1 cellular context compared by ENCODE assay signal in the genomic region with DNA sequence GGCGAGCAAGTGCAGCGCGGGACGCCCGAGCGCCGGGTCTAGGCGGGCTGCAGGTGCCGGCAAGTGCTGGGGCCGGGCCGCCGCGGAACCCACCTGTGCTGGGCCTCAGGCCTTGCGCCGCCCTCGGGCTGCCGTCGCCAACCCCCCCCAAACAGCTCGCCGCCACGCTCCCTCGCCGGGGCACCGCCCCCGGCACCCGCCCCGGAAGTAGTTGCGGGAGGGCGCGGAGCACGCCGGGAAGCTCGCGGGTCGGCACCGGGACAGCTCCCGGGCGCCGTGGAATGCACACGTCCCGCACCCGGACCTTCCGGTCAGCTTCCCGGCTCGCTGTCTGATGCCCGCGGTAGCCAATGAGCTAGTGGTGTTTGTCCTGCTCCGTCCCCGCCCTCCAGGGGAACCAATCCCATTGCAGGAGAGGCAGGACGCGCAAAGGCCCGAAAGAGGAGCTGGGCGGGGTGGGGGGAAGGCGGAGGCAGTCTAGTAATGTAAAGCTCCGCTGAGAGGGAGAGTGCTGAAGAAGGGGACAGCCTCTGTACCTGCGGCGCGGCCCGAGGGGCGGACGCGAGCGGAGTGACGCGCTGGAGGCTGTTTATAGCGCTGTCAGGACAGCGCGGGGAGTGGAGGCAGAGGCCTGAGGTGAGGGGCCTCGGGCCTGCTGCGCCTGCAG.
TF ChIP-seq lines count a peak whose summit lies in the region.

A gene with protein sequence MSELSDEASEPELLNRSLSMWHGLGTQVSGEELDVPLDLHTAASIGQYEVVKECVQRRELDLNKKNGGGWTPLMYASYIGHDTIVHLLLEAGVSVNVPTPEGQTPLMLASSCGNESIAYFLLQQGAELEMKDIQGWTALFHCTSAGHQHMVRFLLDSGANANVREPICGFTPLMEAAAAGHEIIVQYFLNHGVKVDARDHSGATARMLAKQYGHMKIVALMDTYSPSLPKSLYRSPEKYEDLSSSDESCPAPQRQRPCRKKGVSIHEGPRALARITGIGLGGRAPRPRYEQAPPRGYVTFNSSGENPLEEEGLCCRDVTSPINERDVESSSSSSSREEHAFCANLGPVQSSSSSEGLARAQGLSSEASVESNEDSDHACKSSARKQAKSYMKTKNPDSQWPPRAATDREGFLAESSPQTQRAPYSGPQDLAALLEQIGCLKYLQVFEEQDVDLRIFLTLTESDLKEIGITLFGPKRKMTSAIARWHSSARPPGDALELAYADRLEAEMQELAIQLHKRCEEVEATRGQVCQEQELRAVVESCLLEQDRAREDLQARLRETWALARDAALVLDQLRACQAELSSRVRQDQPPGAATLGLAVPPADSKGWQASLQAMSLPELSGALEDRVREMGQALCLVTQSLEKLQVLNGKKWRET (minus strand): TSS at position 209 of the 667 bp plus-strand sequence. CDS start 4,122 bp downstream, outside the sequence.
Gene DNAAF8 (plus strand): TSS at position 475 of the 667 bp plus-strand sequence. CDS start 1,978 bp downstream, outside the sequence.

TF ChIP-seq in K562, 482 proteins besides CTCF, POLR2A, EP300 and RAD21 (continued from another document and continues in another):
- TF ChIP-seq, protein P1, sequence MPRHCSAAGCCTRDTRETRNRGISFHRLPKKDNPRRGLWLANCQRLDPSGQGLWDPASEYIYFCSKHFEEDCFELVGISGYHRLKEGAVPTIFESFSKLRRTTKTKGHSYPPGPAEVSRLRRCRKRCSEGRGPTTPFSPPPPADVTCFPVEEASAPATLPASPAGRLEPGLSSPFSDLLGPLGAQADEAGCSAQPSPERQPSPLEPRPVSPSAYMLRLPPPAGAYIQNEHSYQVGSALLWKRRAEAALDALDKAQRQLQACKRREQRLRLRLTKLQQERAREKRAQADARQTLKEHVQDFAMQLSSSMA (CRISPR knock-in tag; IDR thresholded peaks at IDR 0.05) = no peak
- TF ChIP-seq ZNF134 (CRISPR knock-in tag; conservative IDR thresholded peaks at IDR 0.05) (no peak), RBFOX2 (IDR thresholded peaks at IDR 0.05; ENCODE audit: low read depth, low read length) (peak; percentile 68), POU5F1 (IDR thresholded peaks at IDR 0.05; ENCODE audit: borderline replicate concordance, low read depth, low read length, partially characterized antibody) (no peak), SMARCB1 (IDR thresholded peaks at IDR 0.05; ENCODE audit: insufficient read length, low read depth) (no peak), XRCC3 (IDR thresholded peaks at IDR 0.05) (no peak), CAMTA2 (CRISPR knock-in tag; conservative IDR thresholded peaks at IDR 0.05) (no peak), CHD4 (IDR thresholded peaks at IDR 0.05; ENCODE audit: insufficient read depth, insufficient replicate concordance, low read depth, low read length, poor library complexity, severe bottlenecking) (no peak), TSHZ1 (CRISPR knock-in tag; IDR thresholded peaks at IDR 0.05) (no peak), ZNF239 (CRISPR knock-in tag; IDR thresholded peaks at IDR 0.05) (no peak), TCF7 (IDR thresholded peaks at IDR 0.05; ENCODE audit: borderline replicate concordance) (no peak), ETS2 (tag; IDR thresholded peaks at IDR 0.05; ENCODE audit: borderline replicate concordance, poor library complexity, severe bottlenecking) (no peak), ARNT (IDR thresholded peaks at IDR 0.05) (no peak), FOXA1 (IDR thresholded peaks at IDR 0.05; ENCODE audit: borderline replicate concordance) (no peak), NCOA6 (IDR thresholded peaks at IDR 0.05) (no peak), ZNF589 (CRISPR knock-in tag; IDR thresholded peaks at IDR 0.05; ENCODE audit: low read depth) (no peak), ADNP (tag; IDR thresholded peaks at IDR 0.05) (no peak), ZNF224 (CRISPR knock-in tag; IDR thresholded peaks at IDR 0.05) (no peak), MCM2 (IDR thresholded peaks at IDR 0.05; ENCODE audit: low read depth) (no peak), EZH2 (IDR thresholded peaks at IDR 0.05; ENCODE audit: borderline replicate concordance, low read depth, low read length) (no peak), DPF2 (IDR thresholded peaks at IDR 0.05) (no peak), ZNF766 (CRISPR knock-in tag; conservative IDR thresholded peaks at IDR 0.05) (no peak), ZMIZ1 (IDR thresholded peaks at IDR 0.05; ENCODE audit: low read depth in 2 of 2, low read length in 2 of 2) (no peak), RBM25 (IDR thresholded peaks at IDR 0.05; ENCODE audit: low read depth, low read length, severe bottlenecking) (peak; percentile 41), NCOA4 (IDR thresholded peaks at IDR 0.05; ENCODE audit: partially characterized antibody) (no peak), ZNF12 (CRISPR knock-in tag; IDR thresholded peaks at IDR 0.05) (no peak), DNMT1 (IDR thresholded peaks at IDR 0.05) (no peak)
- TF ChIP-seq, protein P2, sequence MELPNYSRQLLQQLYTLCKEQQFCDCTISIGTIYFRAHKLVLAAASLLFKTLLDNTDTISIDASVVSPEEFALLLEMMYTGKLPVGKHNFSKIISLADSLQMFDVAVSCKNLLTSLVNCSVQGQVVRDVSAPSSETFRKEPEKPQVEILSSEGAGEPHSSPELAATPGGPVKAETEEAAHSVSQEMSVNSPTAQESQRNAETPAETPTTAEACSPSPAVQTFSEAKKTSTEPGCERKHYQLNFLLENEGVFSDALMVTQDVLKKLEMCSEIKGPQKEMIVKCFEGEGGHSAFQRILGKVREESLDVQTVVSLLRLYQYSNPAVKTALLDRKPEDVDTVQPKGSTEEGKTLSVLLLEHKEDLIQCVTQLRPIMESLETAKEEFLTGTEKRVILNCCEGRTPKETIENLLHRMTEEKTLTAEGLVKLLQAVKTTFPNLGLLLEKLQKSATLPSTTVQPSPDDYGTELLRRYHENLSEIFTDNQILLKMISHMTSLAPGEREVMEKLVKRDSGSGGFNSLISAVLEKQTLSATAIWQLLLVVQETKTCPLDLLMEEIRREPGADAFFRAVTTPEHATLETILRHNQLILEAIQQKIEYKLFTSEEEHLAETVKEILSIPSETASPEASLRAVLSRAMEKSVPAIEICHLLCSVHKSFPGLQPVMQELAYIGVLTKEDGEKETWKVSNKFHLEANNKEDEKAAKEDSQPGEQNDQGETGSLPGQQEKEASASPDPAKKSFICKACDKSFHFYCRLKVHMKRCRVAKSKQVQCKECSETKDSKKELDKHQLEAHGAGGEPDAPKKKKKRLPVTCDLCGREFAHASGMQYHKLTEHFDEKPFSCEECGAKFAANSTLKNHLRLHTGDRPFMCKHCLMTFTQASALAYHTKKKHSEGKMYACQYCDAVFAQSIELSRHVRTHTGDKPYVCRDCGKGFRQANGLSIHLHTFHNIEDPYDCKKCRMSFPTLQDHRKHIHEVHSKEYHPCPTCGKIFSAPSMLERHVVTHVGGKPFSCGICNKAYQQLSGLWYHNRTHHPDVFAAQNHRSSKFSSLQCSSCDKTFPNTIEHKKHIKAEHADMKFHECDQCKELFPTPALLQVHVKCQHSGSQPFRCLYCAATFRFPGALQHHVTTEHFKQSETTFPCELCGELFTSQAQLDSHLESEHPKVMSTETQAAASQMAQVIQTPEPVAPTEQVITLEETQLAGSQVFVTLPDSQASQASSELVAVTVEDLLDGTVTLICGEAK (IDR thresholded peaks at IDR 0.05) = peak; percentile 96
- TF ChIP-seq, protein P2 (CRISPR knock-in tag; IDR thresholded peaks at IDR 0.05) = no peak
- TF ChIP-seq, protein P3, sequence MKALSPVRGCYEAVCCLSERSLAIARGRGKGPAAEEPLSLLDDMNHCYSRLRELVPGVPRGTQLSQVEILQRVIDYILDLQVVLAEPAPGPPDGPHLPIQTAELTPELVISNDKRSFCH (CRISPR knock-in tag; IDR thresholded peaks at IDR 0.05) = no peak
- TF ChIP-seq, protein P3 (tag; IDR thresholded peaks at IDR 0.05) = 0 out of 2 replicates have a peak, but pooled peaks have one; percentile 26
- TF ChIP-seq, protein P4, sequence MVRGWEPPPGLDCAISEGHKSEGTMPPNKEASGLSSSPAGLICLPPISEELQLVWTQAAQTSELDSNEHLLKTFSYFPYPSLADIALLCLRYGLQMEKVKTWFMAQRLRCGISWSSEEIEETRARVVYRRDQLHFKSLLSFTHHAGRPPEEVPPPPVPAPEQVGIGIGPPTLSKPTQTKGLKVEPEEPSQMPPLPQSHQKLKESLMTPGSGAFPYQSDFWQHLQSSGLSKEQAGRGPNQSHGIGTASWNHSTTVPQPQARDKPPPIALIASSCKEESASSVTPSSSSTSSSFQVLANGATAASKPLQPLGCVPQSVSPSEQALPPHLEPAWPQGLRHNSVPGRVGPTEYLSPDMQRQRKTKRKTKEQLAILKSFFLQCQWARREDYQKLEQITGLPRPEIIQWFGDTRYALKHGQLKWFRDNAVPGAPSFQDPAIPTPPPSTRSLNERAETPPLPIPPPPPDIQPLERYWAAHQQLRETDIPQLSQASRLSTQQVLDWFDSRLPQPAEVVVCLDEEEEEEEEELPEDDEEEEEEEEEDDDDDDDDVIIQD (CRISPR knock-in tag; IDR thresholded peaks at IDR 0.05) = no peak
- TF ChIP-seq, protein P5, sequence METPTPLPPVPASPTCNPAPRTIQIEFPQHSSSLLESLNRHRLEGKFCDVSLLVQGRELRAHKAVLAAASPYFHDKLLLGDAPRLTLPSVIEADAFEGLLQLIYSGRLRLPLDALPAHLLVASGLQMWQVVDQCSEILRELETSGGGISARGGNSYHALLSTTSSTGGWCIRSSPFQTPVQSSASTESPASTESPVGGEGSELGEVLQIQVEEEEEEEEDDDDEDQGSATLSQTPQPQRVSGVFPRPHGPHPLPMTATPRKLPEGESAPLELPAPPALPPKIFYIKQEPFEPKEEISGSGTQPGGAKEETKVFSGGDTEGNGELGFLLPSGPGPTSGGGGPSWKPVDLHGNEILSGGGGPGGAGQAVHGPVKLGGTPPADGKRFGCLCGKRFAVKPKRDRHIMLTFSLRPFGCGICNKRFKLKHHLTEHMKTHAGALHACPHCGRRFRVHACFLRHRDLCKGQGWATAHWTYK (CRISPR knock-in tag; IDR thresholded peaks at IDR 0.05) = no peak
